10 cellular contexts compared by ENCODE assay signal in the genomic region with DNA sequence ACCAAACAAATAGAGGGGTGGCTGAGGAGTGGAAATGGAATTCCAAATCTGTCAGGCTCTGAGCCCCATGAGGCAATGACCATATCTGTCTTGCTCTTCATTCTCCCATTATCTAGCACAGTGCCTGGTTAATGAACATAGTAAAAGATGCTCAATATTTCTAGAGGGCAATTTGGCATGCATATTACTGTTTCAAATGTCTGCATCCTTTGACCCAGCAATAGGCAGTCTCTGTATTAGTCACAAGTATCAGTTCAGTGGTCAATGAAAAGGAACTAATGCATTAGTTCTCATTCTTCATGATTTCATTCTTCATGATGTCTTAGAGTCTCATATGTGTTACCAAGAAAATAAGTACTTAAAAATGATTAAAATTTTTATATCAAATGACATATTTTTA. TPM values are rescaled to one million over a fixed set of nuclear protein-coding genes. Genes with fewer than 3 reads are reported as not detected.
"Had no signal": no experiment of that assay in that cellular context is flagged by ENCODE, and none has a peak within 500 bp of the region (broad histone marks: within the 10 kb centered on the region; RNA-seq: fewer than 3 reads in every experiment).

No MANE protein-coding gene starts in this region.

- H3K27ac Mint-ChIP-seq: natural killer cell had no signal

- ATAC-seq: foreskin keratinocyte, heart left ventricle, natural killer cell had no signal

- H3K4me3 Mint-ChIP-seq: natural killer cell had no signal

- H3K36me3 Mint-ChIP-seq: natural killer cell had no signal

- H3K4me1 Mint-ChIP-seq: natural killer cell had no signal

- FAIRE-seq: colon, endothelial cell of umbilical vein had no signal

- DNase-seq: activated CD4-positive, alpha-beta T cell treated with anti-CD3 and anti-CD28 coated beads for 1 hour; activated CD4-positive, alpha-beta T cell treated with anti-CD3 and anti-CD28 coated beads, Interleukin-2, amount 50 U/mL, for 48 hours; activated T-cell treated with anti-CD3 and anti-CD28 coated beads, Interleukin-2, amount 50 U/mL, for 48 hours; foreskin keratinocyte; heart left ventricle; mammary epithelial cell; natural killer cell; posterior cingulate gyrus had no signal

- H3K9me3 Mint-ChIP-seq: natural killer cell had no signal

RNA-seq across cellular contexts. Expression of a gene that starts 28.4 kb away (rescaled TPM):
- total RNA-seq: natural killer cell had no signal
